In genomic region chr6:139161169-139161568, GRCh38 we compare ENCODE assay signal across 10 cellular contexts. TPM values are rescaled to one million over a fixed set of nuclear protein-coding genes. Genes with fewer than 3 reads are reported as not detected.
DNase-seq lines count a peak whose midpoint lies in the region; ATAC-seq and TF ChIP-seq lines count a peak whose summit lies in the region.
"Had no signal": no experiment of that assay in that cellular context is flagged by ENCODE, and none has a peak within 500 bp of the region (broad histone marks: within the 10 kb centered on the region; RNA-seq: fewer than 3 reads in every experiment).

No MANE protein-coding gene starts in this region.

- H3K4me1 Mint-ChIP-seq in activated naive CD8-positive, alpha-beta T cell treated with anti-CD3 and anti-CD28 coated beads, Interleukin-2, amount 10 ng/mL, durations not matched to agents 7 days and 5 days, result peaks cover 68% of the 10 kb centered on the region

- no peaks in the 10 kb centered on the region for H3K27me3 Mint-ChIP-seq in activated naive CD8-positive, alpha-beta T cell treated with anti-CD3 and anti-CD28 coated beads, Interleukin-2, amount 10 ng/mL, durations not matched to agents 7 days and 5 days

- H3K27me3 ChIP-seq in gastroesophageal sphincter, result no peaks in the 10 kb centered on the region

- no peaks in the 10 kb centered on the region for H3K9me3 ChIP-seq in gastroesophageal sphincter
- H3K9me3 ChIP-seq: A549 had no signal

- TF ChIP-seq POLR2A in gastroesophageal sphincter (IDR thresholded peaks at IDR 0.05), result no peak

- TF ChIP-seq CTCF in gastroesophageal sphincter (IDR thresholded peaks at IDR 0.05) (no peak), GM13976 (IDR thresholded peaks at IDR 0.05; ENCODE audit: borderline replicate concordance, control extremely low read depth, extremely low read depth, insufficient read depth, missing control alignments) (no peak)

- POLR2A ChIA-PET in activated naive CD8-positive, alpha-beta T cell treated with anti-CD3 and anti-CD28 coated beads, Interleukin-2, amount 10 ng/mL, durations not matched to agents 7 days and 5 days (lab: Charles Lee), result interaction anchor here (1.1 to 2.3 kb wide), 5 partner anchors 9 to 35 kb away, joined by 4 to 16 read pairs (median 10); no protein-coding TSS in a partner anchor

- peaks cover 0 to 54% (median 0%) of the 10 kb centered on the region in 3 donors for H3K4me1 ChIP-seq in gastroesophageal sphincter
- H3K4me1 ChIP-seq: A549 had no signal

- peaks cover 19% of the 10 kb centered on the region for H3K36me3 Mint-ChIP-seq in activated naive CD8-positive, alpha-beta T cell treated with anti-CD3 and anti-CD28 coated beads, Interleukin-2, amount 10 ng/mL, durations not matched to agents 7 days and 5 days

- peak overlapping the region; percentile 93 for H3K27ac Mint-ChIP-seq in activated naive CD8-positive, alpha-beta T cell treated with anti-CD3 and anti-CD28 coated beads, Interleukin-2, amount 10 ng/mL, durations not matched to agents 7 days and 5 days

- in situ Hi-C loops in GM13976 (cut with MboI; ENCODE audit: low sequenced_read_pairs, unreplicated experiment), result no loop called here

- no peaks in the 10 kb centered on the region for H3K9me3 Mint-ChIP-seq in activated naive CD8-positive, alpha-beta T cell treated with anti-CD3 and anti-CD28 coated beads, Interleukin-2, amount 10 ng/mL, durations not matched to agents 7 days and 5 days

- H3K27ac ChIP-seq in gastroesophageal sphincter, result no peak overlapping the region
- H3K27ac ChIP-seq: A549, parathyroid adenoma had no signal

- 88% methylated on average over 1 of the region's 1 CpG; no CpG with 5 or more reads in 1 of the 2 donors for WGBS in gastroesophageal sphincter (ENCODE audit: low coverage in 1 of 2), 2 donors

- TF ChIP-seq EP300 in gastroesophageal sphincter (IDR thresholded peaks at IDR 0.05), result no peak

- no peak overlapping the region for H3K4me3 ChIP-seq in gastroesophageal sphincter
- H3K4me3 ChIP-seq: A549 had no signal

- peaks cover 0 to 4% of the 10 kb centered on the region in 2 donors for H3K36me3 ChIP-seq in gastroesophageal sphincter

- ATAC-seq in activated naive CD8-positive, alpha-beta T cell treated with anti-CD3 and anti-CD28 coated beads, Interleukin-2, amount 10 ng/mL, durations not matched to agents 7 days and 5 days (ENCODE audit: low read depth), result peak; percentile 66
- no peak for ATAC-seq in gastroesophageal sphincter
- ATAC-seq: A549 had no signal

- H3K4me3 Mint-ChIP-seq in activated naive CD8-positive, alpha-beta T cell treated with anti-CD3 and anti-CD28 coated beads, Interleukin-2, amount 10 ng/mL, durations not matched to agents 7 days and 5 days, result peak overlapping the region; percentile 71

- peak; percentile 36 for DNase-seq in NCI-H748 (lab: John Stamatoyannopoulos, UW; ENCODE audit: unreplicated experiment)
- DNase-seq in NCI-H748 treated with DMSO at 0.1 percent for 48 hours (lab: John Stamatoyannopoulos, UW), result no peak
- DNase-seq in NCI-H345 treated with DMSO at 0.1 percent for 48 hours (lab: John Stamatoyannopoulos, UW; ENCODE audit: unreplicated experiment), result peak; percentile 26
- DNase-seq in activated naive CD8-positive, alpha-beta T cell treated with anti-CD3 and anti-CD28 coated beads, Interleukin-2, amount 10 ng/mL, durations not matched to agents 7 days and 5 days, result peak; percentile 54
- peak; percentile 60 for DNase-seq in smooth muscle cell of the brain vasculature (ENCODE audit: low read depth, low spot score)
- no peak for DNase-seq in COLO829 (ENCODE audit: low spot score)
- DNase-seq in GM13976 (ENCODE audit: low spot score), result no peak

RNA-seq across cellular contexts. Expression of gene HECA, which starts 26.3 kb away (rescaled TPM):
- total RNA-seq in activated naive CD8-positive, alpha-beta T cell treated with anti-CD3 and anti-CD28 coated beads, Interleukin-2, amount 10 ng/mL, durations not matched to agents 7 days and 5 days, result 10 to 100 TPM; 73.3 to 78.2 TPM
- total RNA-seq in gastroesophageal sphincter, result 10 to 100 TPM; 36.1 to 70.1 (median 46.9) TPM

Comparison
In these comparisons a context has a peak if more than half of its experiments do, and no peak if none do; other contexts are left out.
1. DNase-seq: peak in NCI-H748 (single experiment), NCI-H345 treated with DMSO at 0.1 percent for 48 hours (single experiment), activated naive CD8-positive, alpha-beta T cell treated with anti-CD3 and anti-CD28 coated beads, Interleukin-2, amount 10 ng/mL, durations not matched to agents 7 days and 5 days (single experiment) and smooth muscle cell of the brain vasculature (single experiment); none in NCI-H748 treated with DMSO at 0.1 percent for 48 hours (single experiment), COLO829 (single experiment) and GM13976 (single experiment).